11 cellular contexts compared by ENCODE assay signal in the genomic region with DNA sequence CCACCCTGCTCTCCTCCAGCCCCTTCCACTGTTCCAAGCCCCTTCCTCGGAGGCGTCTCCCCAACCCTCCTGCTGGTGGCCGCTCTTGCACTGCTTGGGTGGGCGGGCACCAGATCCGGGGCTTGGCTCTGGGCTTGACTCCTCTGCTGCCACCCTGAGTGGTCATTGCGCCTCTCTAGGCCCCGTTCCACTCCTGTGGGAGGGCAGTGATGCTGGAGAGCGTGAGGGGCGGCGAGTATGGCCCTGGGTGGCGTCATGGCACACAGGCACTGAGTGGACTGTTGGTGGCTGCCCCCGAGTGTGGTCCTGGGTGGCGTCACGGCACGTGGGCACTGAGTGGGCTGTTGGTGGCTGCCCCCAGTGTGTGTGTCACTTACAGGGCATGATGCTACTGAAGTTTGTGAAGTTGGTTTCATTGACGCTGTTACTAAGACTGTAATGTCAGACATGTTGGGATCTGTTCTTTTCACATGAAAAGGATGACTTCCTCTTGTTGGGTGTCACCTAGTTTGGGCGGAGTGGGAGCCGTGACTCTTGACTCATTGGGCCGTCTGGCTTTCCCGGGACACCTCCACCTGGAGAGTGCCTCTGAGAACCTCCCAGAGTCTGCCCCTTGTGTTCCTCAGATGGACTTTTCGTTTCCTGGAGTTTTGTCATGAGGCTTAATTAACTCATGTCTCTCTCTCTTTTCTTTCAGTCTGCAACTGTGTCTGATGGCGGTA. TPM values are rescaled to one million over a fixed set of nuclear protein-coding genes. Genes with fewer than 3 reads are reported as not detected.
A peak's percentile ranks its signal among the peaks of the same experiment; 100 is the strongest.
DNase-seq lines count a peak whose midpoint lies in the region; ATAC-seq and TF ChIP-seq lines count a peak whose summit lies in the region.
"Had no signal": no experiment of that assay in that cellular context is flagged by ENCODE, and none has a peak within 500 bp of the region (broad histone marks: within the 10 kb centered on the region; RNA-seq: fewer than 3 reads in every experiment).

No MANE protein-coding gene starts in this region.

- H3K36me3 Mint-ChIP-seq in mesothelial cell of epicardium = peaks cover 7% of the 10 kb centered on the region
- H3K36me3 Mint-ChIP-seq in CD4-positive, alpha-beta memory T cell = peaks cover 0 to 2% of the 10 kb centered on the region in 2 donors

- peak; percentile 52 for ATAC-seq in Panc1

- BruUV-seq in Panc1 (replicated peaks; lab: Mats Ljungman, UMichigan) = no TSS peak

- CTCF ChIA-PET in Panc1 (lab: Charles Lee) = no interaction called here
- CTCF ChIA-PET in CD4-positive, alpha-beta memory T cell (lab: Charles Lee; ENCODE audit: partially characterized antibody) = no interaction called here

- H3K27ac Mint-ChIP-seq in mesothelial cell of epicardium = peak overlapping the region; percentile 92
- no peak overlapping the region for H3K27ac Mint-ChIP-seq in CD4-positive, alpha-beta memory T cell

- H3K36me3 ChIP-seq in Panc1 (ENCODE audit: control insufficient read depth, insufficient read depth, low read length) (no peaks in the 10 kb centered on the region), thymus (ENCODE audit: control insufficient read depth, insufficient read depth) (no peaks in the 10 kb centered on the region)
- H3K36me3 ChIP-seq in CD4-positive, alpha-beta memory T cell (ENCODE audit: insufficient read depth, low read length) = no peaks in the 10 kb centered on the region

- TF ChIP-seq CTCF in Panc1 (IDR thresholded peaks at IDR 0.05) (no peak), coronary artery (IDR thresholded peaks at IDR 0.05) (no peak), mesothelial cell of epicardium (IDR thresholded peaks at IDR 0.05; ENCODE audit: unreplicated experiment) (no peak)

- in situ Hi-C loops in Panc1 (cut with HindIII; ENCODE audit: low pct_unique_long_range_greater_than_20kb, low sequenced_read_pairs) = no loop called here

- POLR2A ChIA-PET in Panc1 (lab: Charles Lee) = no interaction called here
- POLR2A ChIA-PET in CD4-positive, alpha-beta memory T cell (lab: Charles Lee; ENCODE audit: partially characterized antibody) = no interaction called here

- 91% methylated on average over 22 of the region's 22 CpGs for WGBS in thymus

- H3K4me1 ChIP-seq in Panc1 (ENCODE audit: control insufficient read depth, insufficient read depth, low read length) (peaks cover 20% of the 10 kb centered on the region), thymus (ENCODE audit: control insufficient read depth, insufficient read depth, low read length) (peaks cover 4% of the 10 kb centered on the region)
- no peaks in the 10 kb centered on the region for H3K4me1 ChIP-seq in CD4-positive, alpha-beta memory T cell (ENCODE audit: insufficient read depth, low read length)

- no peak for DNase-seq in Panc1 (ENCODE audit: low read depth, low spot score)
- no peak for DNase-seq in coronary artery (ENCODE audit: low spot score)
- DNase-seq in mesothelial cell of epicardium (ENCODE audit: low spot score in 2 of 2, unreplicated experiment in 2 of 2) = no peak
- DNase-seq in stimulated activated CD8-positive, alpha-beta memory T cell treated with anti-CD3 and anti-CD28 coated beads, Interleukin-4, amount 100 ng/mL, for 48 hours = no peak
- no peak for DNase-seq in NCI-H82 treated with DMSO at 0.1 percent for 48 hours (lab: John Stamatoyannopoulos, UW; ENCODE audit: unreplicated experiment)
- DNase-seq in CD4-positive, alpha-beta memory T cell = no peak
- DNase-seq: activated effector memory CD4-positive, alpha-beta T cell treated with Interleukin-2 at 50 U/mL for 16 hours; effector CD4-positive, alpha-beta T cell; NK-92 treated with Interleukin-12 subunit alpha and Interleukin-12 subunit beta, amount 100 ng/mL, for 24 hours had no signal

- H3K9me3 ChIP-seq in Panc1 (ENCODE audit: control insufficient read depth, insufficient read depth, low read depth, low read length) (no peaks in the 10 kb centered on the region), thymus (ENCODE audit: control insufficient read depth) (no peaks in the 10 kb centered on the region)
- peaks cover 0 to under 1% of the 10 kb centered on the region in 2 donors for H3K9me3 ChIP-seq in CD4-positive, alpha-beta memory T cell (ENCODE audit: control insufficient read depth in 1 of 2, low read length in 2 of 2)

- no peaks in the 10 kb centered on the region for H3K27me3 ChIP-seq in Panc1 (ENCODE audit: control insufficient read depth, insufficient read depth, low read length)
- peaks cover 2% of the 10 kb centered on the region for H3K27me3 ChIP-seq in thymus (ENCODE audit: control insufficient read depth, insufficient read depth)
- no peaks in the 10 kb centered on the region for H3K27me3 ChIP-seq in CD4-positive, alpha-beta memory T cell (ENCODE audit: insufficient read depth, low read length)

- peaks cover 6% of the 10 kb centered on the region for H3K9me3 Mint-ChIP-seq in mesothelial cell of epicardium
- H3K9me3 Mint-ChIP-seq in CD4-positive, alpha-beta memory T cell = peaks cover 0 to 10% (median 7%) of the 10 kb centered on the region in 8 donors

- peak overlapping the region; percentile 40 for H3K4me3 Mint-ChIP-seq in mesothelial cell of epicardium
- H3K4me3 Mint-ChIP-seq in CD4-positive, alpha-beta memory T cell = no peak overlapping the region

- H3K4me3 ChIP-seq in Panc1 (ENCODE audit: low read depth in 2 of 2, low read length in 2 of 2) (peak overlapping the region; percentile 37 to 64), coronary artery (peak overlapping the region; percentile 32), thymus (ENCODE audit: low read length) (no peak overlapping the region)
- H3K4me3 ChIP-seq in CD4-positive, alpha-beta memory T cell (ENCODE audit: low read length in 2 of 2) = no peak overlapping the region

- H3K4me1 Mint-ChIP-seq in mesothelial cell of epicardium = peaks cover 57% of the 10 kb centered on the region
- H3K4me1 Mint-ChIP-seq in CD4-positive, alpha-beta memory T cell = peaks cover 0 to 10% (median 2%) of the 10 kb centered on the region in 4 donors

- intact Hi-C loops in Panc1 (cut with micrococcal nuclease; ENCODE audit: unreplicated experiment) = no loop called here
- intact Hi-C loops in CD4-positive, alpha-beta memory T cell (cut with micrococcal nuclease) = no loop called here

- H3K27ac ChIP-seq in Panc1 (ENCODE audit: low read length) (peak overlapping the region; percentile 86), coronary artery (peak overlapping the region in 1 of 2 donors; percentile 68), thymus (ENCODE audit: low read depth) (peak overlapping the region; percentile 89)
- H3K27ac ChIP-seq in CD4-positive, alpha-beta memory T cell (ENCODE audit: low read depth, low read length) = no peak overlapping the region

- H3K27me3 Mint-ChIP-seq in mesothelial cell of epicardium (ENCODE audit: low read depth) = no peaks in the 10 kb centered on the region
- H3K27me3 Mint-ChIP-seq in CD4-positive, alpha-beta memory T cell = peaks cover 0 to 4% of the 10 kb centered on the region in 2 donors

RNA-seq across cellular contexts. Expression of a gene that starts 55.9 kb away (rescaled TPM):
- total RNA-seq in Panc1 (2021; ENCODE audit: unreplicated experiment) = 0.59 TPM
- polyA plus RNA-seq in Panc1 (2012; ENCODE audit: insufficient read length) = 0.55 TPM
- 1.9 to 2.5 TPM (median 2.0 TPM) in 3 replicates for total RNA-seq in mesothelial cell of epicardium
- polyA plus RNA-seq in thymus = 1.2 TPM
- total RNA-seq in CD4-positive, alpha-beta memory T cell = under 1 TPM in 1 of 2 experiments, not detected in 1; 0.17 TPM
- not detected for polyA plus RNA-seq in CD4-positive, alpha-beta memory T cell
- total RNA-seq: pulmonary artery endothelial cell had no signal

Comparison
In these comparisons a context has a peak if more than half of its experiments do, and no peak if none do; other contexts are left out.
1. H3K4me3 ChIP-seq: peak in Panc1 (2 of 2) and coronary artery (single experiment); none in thymus (single experiment) and CD4-positive, alpha-beta memory T cell (0 of 2).